ENCODE assay signal across 8 cellular contexts in the genomic region with DNA sequence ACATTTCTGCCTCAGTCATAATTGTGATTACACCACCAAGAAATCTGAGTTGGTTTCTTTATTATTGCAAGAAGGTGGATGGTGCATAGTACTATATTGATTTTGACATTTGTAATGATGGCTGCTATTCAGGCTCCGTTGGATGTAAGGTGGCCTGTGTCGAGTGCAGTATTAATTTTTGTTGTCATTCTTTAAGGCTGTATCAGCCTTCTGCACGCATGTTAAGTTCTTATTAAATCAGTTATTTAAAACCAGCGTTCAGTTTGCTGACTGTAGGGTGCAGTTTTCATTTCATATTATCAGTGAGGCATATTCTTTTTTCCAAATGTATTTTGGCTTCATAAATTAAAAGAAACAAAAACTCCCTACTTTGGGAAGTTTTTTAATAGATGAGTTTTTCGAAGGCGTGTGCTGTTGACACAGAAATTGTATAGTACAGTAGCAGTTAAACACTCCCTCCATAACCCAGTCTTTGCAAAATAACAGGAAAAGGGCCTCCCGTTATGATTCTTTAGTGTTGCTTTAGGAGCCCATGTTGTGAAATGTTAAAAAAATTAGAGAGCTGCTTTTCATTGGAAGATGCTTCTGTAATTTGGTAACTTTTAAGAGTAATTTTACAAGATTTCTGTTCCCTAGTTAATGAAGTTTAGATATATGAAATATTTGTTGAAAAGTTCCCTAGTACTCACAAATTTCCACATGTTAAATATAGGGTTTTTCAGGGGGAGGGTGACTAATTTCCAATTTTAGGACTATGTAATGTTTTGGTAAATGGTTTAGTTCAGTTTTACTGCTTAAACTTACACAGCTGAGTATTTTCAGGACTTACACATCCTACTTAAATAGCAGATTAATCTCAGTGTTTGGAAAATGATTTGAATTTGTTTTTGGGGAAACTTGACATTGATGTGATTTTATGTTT. TPM values are rescaled to one million over a fixed set of nuclear protein-coding genes. Genes with fewer than 3 reads are reported as not detected.
DNase-seq lines count a peak whose midpoint lies in the region; ATAC-seq and TF ChIP-seq lines count a peak whose summit lies in the region.

No MANE protein-coding gene starts in this region.

- DNase-seq in Peyer's patch (no peak), esophagus muscularis mucosa (ENCODE audit: extremely low spot score) (no peak), psoas muscle (no peak), G401 (ENCODE audit: low spot score) (no peak)

- H3K4me1 ChIP-seq in ES-I3 (ENCODE audit: insufficient read depth, low read length) (0 out of 2 replicates have a peak, but pooled peaks cover 3% of the 10 kb centered on the region), Peyer's patch (peaks cover 0 to 8% (median 0%) of the 10 kb centered on the region in 4 donors), esophagus muscularis mucosa (peaks cover 26 to 52% (median 46%) of the 10 kb centered on the region in 4 donors), psoas muscle (peaks cover 54% of the 10 kb centered on the region)

- H3K9ac ChIP-seq in ES-I3 (ENCODE audit: low read depth, low read length): peak overlapping the region; percentile 98

- in situ Hi-C loops in G401 (cut with HindIII; ENCODE audit: low sequenced_read_pairs): no loop called here

- H3K36me3 ChIP-seq in ES-I3 (ENCODE audit: insufficient read depth, low read length) (no peaks in the 10 kb centered on the region), Peyer's patch (no peaks in the 10 kb centered on the region), esophagus muscularis mucosa (no peaks in the 10 kb centered on the region), psoas muscle (ENCODE audit: insufficient read depth in 1 of 2, low read depth in 1 of 2) (no peaks in the 10 kb centered on the region)

- H3K9me3 ChIP-seq in ES-I3 (ENCODE audit: control insufficient read depth, insufficient read depth, low read length): no peaks in the 10 kb centered on the region
- no peaks in the 10 kb centered on the region for H3K9me3 ChIP-seq in Peyer's patch
- no peaks in the 10 kb centered on the region for H3K9me3 ChIP-seq in esophagus muscularis mucosa
- no peaks in the 10 kb centered on the region for H3K9me3 ChIP-seq in psoas muscle

- ATAC-seq in psoas muscle (no peak), esophagus mucosa (no peak), GM18520 (IDR thresholded peaks at IDR 0.05; ENCODE audit: unreplicated experiment) (no peak), GM21447 (IDR thresholded peaks at IDR 0.05; ENCODE audit: unreplicated experiment) (no peak)

- H3K4me3 ChIP-seq in Peyer's patch (peak overlapping the region; percentile 57 to 80 (median 68)), esophagus muscularis mucosa (peak overlapping the region; percentile 86 to 99 (median 94)), psoas muscle (peak overlapping the region; percentile 97)

- 7% methylated on average over 7 of the region's 7 CpGs for WGBS in esophagus muscularis mucosa
- 4 to 10% (median 7%) methylated on average over 7 of the region's 7 CpGs for WGBS in psoas muscle, 3 donors

- intact Hi-C loops in esophagus muscularis mucosa (cut with DNase I) (loop anchor here (5.0 kb wide), 2 partner anchors 37 to 62 kb away; no protein-coding TSS in a partner anchor), psoas muscle (cut with DNase I) (loop anchor here in 1 of 2 donors (5.0 kb wide), 1 partner anchor 118 kb away; a partner anchor contains a TSS)

- H3K27me3 ChIP-seq in Peyer's patch (no peaks in the 10 kb centered on the region), esophagus muscularis mucosa (no peaks in the 10 kb centered on the region), psoas muscle (ENCODE audit: insufficient read depth in 3 of 3, low read length in 2 of 3) (no peaks in the 10 kb centered on the region)

- no peak for TF ChIP-seq EP300 in esophagus muscularis mucosa (IDR thresholded peaks at IDR 0.05)

- H3K27ac ChIP-seq in Peyer's patch (no peak overlapping the region), esophagus muscularis mucosa (replicated peaks in 1 of 4) (peak overlapping the region; percentile 99 to 100 (median 100)), psoas muscle (no peak overlapping the region)

- TF ChIP-seq POLR2A in Peyer's patch (IDR thresholded peaks at IDR 0.05): no peak
- no peak for TF ChIP-seq POLR2A in esophagus muscularis mucosa (IDR thresholded peaks at IDR 0.05; ENCODE audit: low read depth)

- no peak for TF ChIP-seq CTCF in Peyer's patch (IDR thresholded peaks at IDR 0.05)
- TF ChIP-seq CTCF in esophagus muscularis mucosa (IDR thresholded peaks at IDR 0.05): no peak
- no peak for TF ChIP-seq CTCF in psoas muscle (IDR thresholded peaks at IDR 0.05)

RNA-seq across cellular contexts. Expression of a gene that starts 1.9 kb away (rescaled TPM):
- total RNA-seq in Peyer's patch (10 to 100 TPM in 1 of 4 donors, 1 to 10 TPM in 3; 4.9 to 21.5 (median 8.1) TPM), esophagus muscularis mucosa (10 to 100 TPM; 34.6 to 44.0 (median 38.4) TPM), psoas muscle (10 to 100 TPM; 37.0 to 70.8 (median 49.8) TPM), esophagus mucosa (14.7 TPM)
- polyA plus RNA-seq in psoas muscle: 10 to 100 TPM in 1 of 3 donors, 1 to 10 TPM in 2; 4.8 to 14.2 (median 6.6) TPM
- 11.5 and 14.2 TPM in 2 replicates for total RNA-seq in G401 (2014; rRNA removed; shearing (Covaris generic))

Comparison
In these comparisons a context has a peak if more than half of its experiments do, and no peak if none do; other contexts are left out.
1. H3K27ac ChIP-seq: peak in esophagus muscularis mucosa (4 of 4); none in Peyer's patch (0 of 4) and psoas muscle (single experiment).
2. Peak in every context shown above with its lines, with median percentiles within 50 percentile points of each other: H3K4me3 ChIP-seq.